Comparison of ENCODE assay signal across 9 cellular contexts in the genomic region with DNA sequence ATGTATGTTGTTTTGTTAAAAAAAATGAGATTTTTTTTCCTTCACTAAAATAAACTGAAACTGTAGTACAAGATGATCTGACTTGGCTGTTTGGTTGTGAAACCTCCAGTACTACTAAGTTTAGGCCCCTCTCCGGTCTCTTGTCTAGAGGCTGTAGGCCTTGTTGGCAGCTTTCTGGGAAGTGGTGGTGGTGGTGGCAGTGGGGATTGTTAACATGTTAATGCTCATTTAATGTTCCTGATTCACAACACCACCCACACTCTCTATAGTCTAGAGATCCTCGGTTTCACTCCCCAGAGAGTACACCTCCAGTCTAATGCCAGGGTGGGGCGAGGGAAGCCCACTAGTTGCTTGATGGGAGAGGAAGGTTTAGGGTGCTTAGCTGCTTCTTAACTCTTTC. TPM values are rescaled to one million over a fixed set of nuclear protein-coding genes. Genes with fewer than 3 reads are reported as not detected.
DNase-seq lines count a peak whose midpoint lies in the region; ATAC-seq, FAIRE-seq and TF ChIP-seq lines count a peak whose summit lies in the region.
"Had no signal": no experiment of that assay in that cellular context is flagged by ENCODE, and none has a peak within 500 bp of the region (broad histone marks: within the 10 kb centered on the region; RNA-seq: fewer than 3 reads in every experiment).

No MANE protein-coding gene starts in this region.

- CTCF ChIA-PET in HepG2 (lab: Yijun Ruan, JAX; ENCODE audit: low intra/inter-chr PET ratio, low total read pairs) = no interaction called here

- no peaks in the 10 kb centered on the region for H3K27me3 ChIP-seq in liver (ENCODE audit: control insufficient read depth in 4 of 4, insufficient read depth in 4 of 4, low read length in 3 of 4)
- no peaks in the 10 kb centered on the region for H3K27me3 ChIP-seq in HepG2 (ENCODE audit: control insufficient read depth in 1 of 2, insufficient read depth in 2 of 2, low read length in 2 of 2)
- no peaks in the 10 kb centered on the region for H3K27me3 ChIP-seq in muscle layer of duodenum (ENCODE audit: low read depth, low read length)
- H3K27me3 ChIP-seq: SJSA1 had no signal

- no peak for TF ChIP-seq POLR2A in HepG2 (IDR thresholded peaks at IDR 0.05; ENCODE audit: insufficient read depth in 1 of 2, low read depth in 2 of 2, low read length in 2 of 2)

- peaks cover 5% of the 10 kb centered on the region for H3K79me2 ChIP-seq in HepG2 (ENCODE audit: insufficient read depth, low read length)

- H3K9ac ChIP-seq in liver (ENCODE audit: low read depth in 1 of 2, low read length in 2 of 2) (peak overlapping the region in 1 of 2 donors; percentile 21), HepG2 (ENCODE audit: insufficient read depth, low read depth, low read length) (no peak overlapping the region)

- no peaks in the 10 kb centered on the region for H3K27me3 Mint-ChIP-seq in activated naive CD8-positive, alpha-beta T cell treated with anti-CD3 and anti-CD28 coated beads for 36 hours

- H3K4me2 ChIP-seq in HepG2 (ENCODE audit: low read depth, low read length) = no peak overlapping the region

- H3K36me3 ChIP-seq in liver (ENCODE audit: control insufficient read depth in 4 of 4, insufficient read depth in 3 of 4, low read depth in 1 of 4, low read length in 3 of 4) (peaks cover 0 to 12% (median 7%) of the 10 kb centered on the region in 4 donors), HepG2 (replicated peaks in 1 of 2; ENCODE audit: control insufficient read depth in 1 of 2, insufficient read depth in 2 of 2, low read length in 2 of 2) (peaks cover 7 to 31% of the 10 kb centered on the region in 2 experiments), muscle layer of duodenum (ENCODE audit: control insufficient read depth in 1 of 2, insufficient read depth in 2 of 2, low read length in 2 of 2) (peaks cover 5 to 6% of the 10 kb centered on the region in 2 donors)

- POLR2A ChIA-PET in HepG2 (lab: Yijun Ruan, JAX) = interaction anchor here (2.0 kb wide), 1 partner anchor 30 kb away, joined by 7 read pairs; a partner anchor contains a TSS

- H2AFZ ChIP-seq in HepG2 (ENCODE audit: low read length) = no peak overlapping the region

- DNase-seq in HepG2 (ENCODE audit: low spot score) (no peak), NCI-H1694 (lab: John Stamatoyannopoulos, UW) (no peak), H4 (ENCODE audit: low spot score) (no peak), HPDE6-E6E7 (ENCODE audit: extremely low spot score) (no peak), NCI-H1417 (lab: John Stamatoyannopoulos, UW) (no peak)
- peak; percentile 70 for DNase-seq in activated naive CD8-positive, alpha-beta T cell treated with anti-CD3 and anti-CD28 coated beads for 36 hours

- H4K20me1 ChIP-seq in HepG2 (ENCODE audit: insufficient read depth, low read length) = no peaks in the 10 kb centered on the region

- in situ Hi-C loops in HepG2 (cut with HindIII; ENCODE audit: extremely low pct_ligation_motif_present, low pct_unique_long_range_greater_than_20kb) = no loop called here

- BruUV-seq in HepG2 (replicated peaks; lab: Mats Ljungman, UMichigan) = no TSS peak

- H3K36me3 Mint-ChIP-seq in activated naive CD8-positive, alpha-beta T cell treated with anti-CD3 and anti-CD28 coated beads for 36 hours = peaks cover 66% of the 10 kb centered on the region

- H3K9me3 Mint-ChIP-seq in activated naive CD8-positive, alpha-beta T cell treated with anti-CD3 and anti-CD28 coated beads for 36 hours = peaks cover 1% of the 10 kb centered on the region

- peak overlapping the region; percentile 89 for H3K27ac Mint-ChIP-seq in activated naive CD8-positive, alpha-beta T cell treated with anti-CD3 and anti-CD28 coated beads for 36 hours

- H3K27ac ChIP-seq in liver (ENCODE audit: low read depth in 1 of 2, low read length in 2 of 2) = peak overlapping the region; percentile 15 to 33
- H3K27ac ChIP-seq in HepG2 (ENCODE audit: extremely low read length, insufficient read depth, low read length) = no peak overlapping the region
- H3K27ac ChIP-seq in muscle layer of duodenum (ENCODE audit: low read length) = peak overlapping the region; percentile 71
- H3K27ac ChIP-seq: SJSA1 had no signal

- no peak overlapping the region for H3K4me3 ChIP-seq in liver (ENCODE audit: low read depth in 1 of 3, low read length in 3 of 3)
- no peak overlapping the region for H3K4me3 ChIP-seq in HepG2 (replicated peaks in 1 of 3; ENCODE audit: insufficient read depth in 1 of 3, low read depth in 2 of 3, low read length in 3 of 3)
- H3K4me3 ChIP-seq in muscle layer of duodenum (ENCODE audit: low read depth in 1 of 2, low read length in 2 of 2) = no peak overlapping the region
- H3K4me3 ChIP-seq: SJSA1 had no signal

- no peak for FAIRE-seq in HepG2 (lab: Jason Lieb, UNC)

- intact Hi-C loops in HepG2 (cut with micrococcal nuclease; ENCODE audit: unreplicated experiment) = no loop called here

- no peak for ATAC-seq in HepG2

- H3K4me1 ChIP-seq in liver (ENCODE audit: control insufficient read depth in 4 of 4, insufficient read depth in 4 of 4, low read length in 3 of 4) = peaks cover 0 to 6% (median under 1%) of the 10 kb centered on the region in 4 donors
- H3K4me1 ChIP-seq in HepG2 (ENCODE audit: insufficient read depth, low read length) = no peaks in the 10 kb centered on the region
- no peaks in the 10 kb centered on the region for H3K4me1 ChIP-seq in muscle layer of duodenum (ENCODE audit: control insufficient read depth in 1 of 2, insufficient read depth in 2 of 2, low read length in 2 of 2)

- H3K4me1 Mint-ChIP-seq in activated naive CD8-positive, alpha-beta T cell treated with anti-CD3 and anti-CD28 coated beads for 36 hours = peaks cover 73% of the 10 kb centered on the region

- no peaks in the 10 kb centered on the region for H3K9me3 ChIP-seq in liver (ENCODE audit: control insufficient read depth in 4 of 4, low read length in 3 of 4)
- H3K9me3 ChIP-seq in HepG2 (ENCODE audit: low read length) = no peaks in the 10 kb centered on the region
- H3K9me3 ChIP-seq in muscle layer of duodenum (ENCODE audit: control insufficient read depth in 1 of 2, low read length in 2 of 2) = no peaks in the 10 kb centered on the region
- H3K9me3 ChIP-seq: SJSA1 had no signal

- no peak for TF ChIP-seq EP300 in HepG2 (IDR thresholded peaks at IDR 0.05; ENCODE audit: low read depth in 2 of 2, low read length in 2 of 2)
- no peak for TF ChIP-seq EP300 in HepG2 (CRISPR knock-in tag; IDR thresholded peaks at IDR 0.05; ENCODE audit: borderline replicate concordance)

- TF ChIP-seq RAD21 in liver (IDR thresholded peaks at IDR 0.05) (no peak), HepG2 (CRISPR knock-in tag; IDR thresholded peaks at IDR 0.05) (no peak)

- no peak for TF ChIP-seq CTCF in liver (IDR thresholded peaks at IDR 0.05; ENCODE audit: low read depth, low read length, missing input control)
- no peak for TF ChIP-seq CTCF in HepG2 (CRISPR knock-in tag; IDR thresholded peaks at IDR 0.05)

- H3K4me3 Mint-ChIP-seq in activated naive CD8-positive, alpha-beta T cell treated with anti-CD3 and anti-CD28 coated beads for 36 hours = peak overlapping the region; percentile 73

- WGBS in liver = 79% methylated on average over 3 of the region's 3 CpGs
- WGBS in HepG2 (ENCODE audit: low lambda C conversion rate) = 97% methylated on average over 3 of the region's 3 CpGs

RNA-seq across cellular contexts. Expression of a gene that starts 24.1 kb away (rescaled TPM):
- total RNA-seq in liver = 10 to 100 TPM; 16.7 to 20.8 TPM
- 10 to 100 TPM in 1 of 2 donors, 1 to 10 TPM in 1; 3.7 to 11.1 TPM for polyA plus RNA-seq in liver
- 38.3 and 61.4 TPM in 2 replicates for total RNA-seq in HepG2 (2016; rRNA removed; fragmentation: Illumina TruSeq; extraction: Trizol)
- 7.6 and 8.4 TPM in 2 replicates for total RNA-seq in HepG2 (2016; cell fraction: cytosol; rRNA removed; fragmentation: Illumina TruSeq; extraction: Trizol; ENCODE audit: low read depth)
- total RNA-seq in HepG2 (2016; cell fraction: insoluble cytoplasmic fraction; rRNA removed; fragmentation: Illumina TruSeq; extraction: Trizol) = 38.6 and 51.4 TPM in 2 replicates
- 17.0 and 19.2 TPM in 2 replicates for total RNA-seq in HepG2 (2016; cell fraction: membrane; rRNA removed; fragmentation: Illumina TruSeq; extraction: Trizol)
- total RNA-seq in HepG2 (2016; cell fraction: nucleus; rRNA removed; fragmentation: Illumina TruSeq; extraction: Trizol) = 46.5 and 48.3 TPM in 2 replicates
- 21.2 and 25.6 TPM in 2 replicates for polyA plus RNA-seq in HepG2 (2011; rRNA removed)
- 11.6 and 16.8 TPM in 2 replicates for polyA plus RNA-seq in HepG2 (2011; cell fraction: cytosol; rRNA removed)
- polyA plus RNA-seq in HepG2 (2011; cell fraction: nucleus; rRNA removed) = 14.7 and 18.6 TPM in 2 replicates
- polyA plus RNA-seq in HepG2 (2012) = 16.8 and 20.4 TPM in 2 replicates
- polyA plus RNA-seq in HepG2 (2016; cell fraction: cytosol; fragmentation: Illumina TruSeq; extraction: Trizol; ENCODE audit: low read depth) = 1.2 TPM in 2 replicates
- 34.7 and 38.5 TPM in 2 replicates for polyA plus RNA-seq in HepG2 (2016; cell fraction: insoluble cytoplasmic fraction; fragmentation: Illumina TruSeq; extraction: Trizol; ENCODE audit: low read depth)
- 4.8 and 5.6 TPM in 2 replicates for polyA plus RNA-seq in HepG2 (2016; cell fraction: membrane; fragmentation: Illumina TruSeq; extraction: Trizol; ENCODE audit: low read depth)
- 40.8 and 44.8 TPM in 2 replicates for polyA plus RNA-seq in HepG2 (2016; cell fraction: nucleus; fragmentation: Illumina TruSeq; extraction: Trizol; ENCODE audit: insufficient read depth, low read depth)
- 23.3 and 33.6 TPM in 2 replicates for polyA minus RNA-seq in HepG2 (2011; rRNA and poly(A)+ RNA removed; ENCODE audit: low replicate concordance)
- polyA minus RNA-seq in HepG2 (2011; cell fraction: cytosol; rRNA and poly(A)+ RNA removed) = 18.8 and 20.9 TPM in 2 replicates
- 67.3 and 85.4 TPM in 2 replicates for polyA minus RNA-seq in HepG2 (2011; cell fraction: nucleus; rRNA and poly(A)+ RNA removed)
- total RNA-seq in activated naive CD8-positive, alpha-beta T cell treated with anti-CD3 and anti-CD28 coated beads for 36 hours = 100 to 1,000 TPM; 180 to 198 TPM
- total RNA-seq in H4 (2014; rRNA removed; shearing (Covaris generic)) = 12.8 and 14.3 TPM in 2 replicates

RNA-seq across cellular contexts. Expression of a gene that starts 30.2 kb away (rescaled TPM):
- total RNA-seq in liver (1 to 10 TPM; 4.4 to 5.6 TPM), HepG2 (2016; rRNA removed; fragmentation: Illumina TruSeq; extraction: Trizol) (52.0 and 73.0 TPM in 2 replicates)
- polyA plus RNA-seq in liver (10 to 100 TPM in 1 of 2 donors, 1 to 10 TPM in 1; 10.0 to 12.1 TPM), HepG2 (2011; rRNA removed) (36.2 and 38.3 TPM in 2 replicates)
- 6.2 and 6.4 TPM in 2 replicates for total RNA-seq in HepG2 (2016; cell fraction: cytosol; rRNA removed; fragmentation: Illumina TruSeq; extraction: Trizol; ENCODE audit: low read depth)
- 52.3 and 72.3 TPM in 2 replicates for total RNA-seq in HepG2 (2016; cell fraction: insoluble cytoplasmic fraction; rRNA removed; fragmentation: Illumina TruSeq; extraction: Trizol)
- total RNA-seq in HepG2 (2016; cell fraction: membrane; rRNA removed; fragmentation: Illumina TruSeq; extraction: Trizol) = 18.0 and 21.0 TPM in 2 replicates
- total RNA-seq in HepG2 (2016; cell fraction: nucleus; rRNA removed; fragmentation: Illumina TruSeq; extraction: Trizol) = 24.9 and 25.7 TPM in 2 replicates
- polyA plus RNA-seq in HepG2 (2011; cell fraction: cytosol; rRNA removed) = 38.3 and 39.9 TPM in 2 replicates
- 20.9 and 23.3 TPM in 2 replicates for polyA plus RNA-seq in HepG2 (2011; cell fraction: nucleus; rRNA removed)
- 41.6 and 42.7 TPM in 2 replicates for polyA plus RNA-seq in HepG2 (2012)
- polyA plus RNA-seq in HepG2 (2016; cell fraction: cytosol; fragmentation: Illumina TruSeq; extraction: Trizol; ENCODE audit: low read depth) = 7.7 and 7.8 TPM in 2 replicates
- 102 TPM in 2 replicates for polyA plus RNA-seq in HepG2 (2016; cell fraction: insoluble cytoplasmic fraction; fragmentation: Illumina TruSeq; extraction: Trizol; ENCODE audit: low read depth)
- 17.3 and 19.1 TPM in 2 replicates for polyA plus RNA-seq in HepG2 (2016; cell fraction: membrane; fragmentation: Illumina TruSeq; extraction: Trizol; ENCODE audit: low read depth)
- 45.6 and 46.6 TPM in 2 replicates for polyA plus RNA-seq in HepG2 (2016; cell fraction: nucleus; fragmentation: Illumina TruSeq; extraction: Trizol; ENCODE audit: insufficient read depth, low read depth)
- polyA minus RNA-seq in HepG2 (2011; rRNA and poly(A)+ RNA removed; ENCODE audit: low replicate concordance) = 23.9 and 48.7 TPM in 2 replicates
- polyA minus RNA-seq in HepG2 (2011; cell fraction: cytosol; rRNA and poly(A)+ RNA removed) = 11.6 and 12.1 TPM in 2 replicates
- polyA minus RNA-seq in HepG2 (2011; cell fraction: nucleus; rRNA and poly(A)+ RNA removed) = 6.8 and 9.1 TPM in 2 replicates
- total RNA-seq in activated naive CD8-positive, alpha-beta T cell treated with anti-CD3 and anti-CD28 coated beads for 36 hours = 10 to 100 TPM; 72.9 to 75.1 TPM
- 39.7 and 41.5 TPM in 2 replicates for total RNA-seq in H4 (2014; rRNA removed; shearing (Covaris generic))
